In the genomic region with DNA sequence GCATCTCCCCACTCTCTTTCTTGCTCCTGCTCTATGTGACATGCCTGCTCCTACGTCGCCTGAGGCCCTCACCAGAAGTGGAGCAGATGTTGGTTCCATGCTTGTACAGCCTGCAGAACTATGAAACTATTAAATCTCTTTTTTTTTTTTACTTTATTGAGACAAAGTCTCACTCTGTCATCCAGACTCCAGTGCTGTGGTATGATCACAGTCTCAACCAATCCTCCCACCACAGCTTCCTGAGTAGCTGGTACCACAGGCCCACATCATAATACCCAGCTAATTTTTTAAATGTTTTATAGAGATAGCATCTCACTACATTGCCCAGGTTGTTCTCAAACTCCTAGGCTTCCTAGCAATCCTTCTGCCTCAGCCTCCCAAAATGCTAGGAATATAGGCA, we compare ENCODE assay signal across 28 cellular contexts.
"Had no signal": no experiment of that assay in that cellular context is flagged by ENCODE, and none has a peak within 500 bp of the region (broad histone marks: within the 10 kb centered on the region; RNA-seq: fewer than 3 reads in every experiment).

No MANE protein-coding gene starts in this region.

- H3K9me3 Mint-ChIP-seq: activated CD4-positive, alpha-beta T cell treated with anti-CD3 and anti-CD28 coated beads, Interleukin-2, amount 10 ng/mL, durations not matched to agents 24 days and 14 days; activated naive CD4-positive, alpha-beta T cell treated with anti-CD3 and anti-CD28 coated beads, Interleukin-2, amount 10 ng/mL, durations not matched to agents 7 days and 5 days; activated naive CD4-positive, alpha-beta T cell treated with anti-CD3 and anti-CD28 coated beads, Interleukin-2, amount 50 U/mL, for 72 hours; activated naive CD8-positive, alpha-beta T cell treated with anti-CD3 and anti-CD28 coated beads, Interleukin-2, amount 50 U/mL, for 24 hours had no signal

- H3K27me3 Mint-ChIP-seq: activated CD4-positive, alpha-beta memory T cell treated with anti-CD3 and anti-CD28 coated beads, Interleukin-2, amount 10 ng/mL, durations not matched to agents 7 days and 5 days; activated CD4-positive, alpha-beta T cell treated with anti-CD3 and anti-CD28 coated beads for 36 hours; activated CD4-positive, alpha-beta T cell treated with anti-CD3 and anti-CD28 coated beads, Interleukin-2, amount 10 ng/mL, durations not matched to agents 24 days and 14 days; activated naive CD4-positive, alpha-beta T cell treated with anti-CD3 and anti-CD28 coated beads, Interleukin-2, amount 10 ng/mL, durations not matched to agents 7 days and 5 days; activated naive CD8-positive, alpha-beta T cell treated with anti-CD3 and anti-CD28 coated beads, Interleukin-2, amount 50 U/mL, for 24 hours; activated T-cell treated with anti-CD3 and anti-CD28 coated beads, Interleukin-2, amount 50 U/mL, for 24 hours had no signal

- H3K36me3 ChIP-seq: adrenal gland, gastrocnemius medialis, heart left ventricle had no signal

- H3K4me3 ChIP-seq: adrenal gland, body of pancreas, gastrocnemius medialis, heart left ventricle had no signal

- ATAC-seq: activated CD4-positive, alpha-beta T cell treated with anti-CD3 and anti-CD28 coated beads for 36 hours; activated naive CD4-positive, alpha-beta T cell treated with anti-CD3 and anti-CD28 coated beads, Interleukin-2, amount 50 U/mL, for 72 hours; activated naive CD8-positive, alpha-beta T cell treated with anti-CD3 and anti-CD28 coated beads, Interleukin-2, amount 50 U/mL, for 24 hours; activated T-cell treated with anti-CD3 and anti-CD28 coated beads, Interleukin-2, amount 50 U/mL, for 72 hours; body of pancreas; foreskin keratinocyte; gastrocnemius medialis; heart left ventricle had no signal

- DNase-seq: activated CD4-positive, alpha-beta memory T cell treated with anti-CD3 and anti-CD28 coated beads, Interleukin-2, amount 10 ng/mL, durations not matched to agents 7 days and 5 days; activated CD4-positive, alpha-beta T cell treated with anti-CD3 and anti-CD28 coated beads for 36 hours; activated CD4-positive, alpha-beta T cell treated with anti-CD3 and anti-CD28 coated beads, Interleukin-2, amount 10 ng/mL, durations not matched to agents 24 days and 14 days; activated CD4-positive, alpha-beta T cell treated with anti-CD3 and anti-CD28 coated beads, Interleukin-2, amount 50 U/mL, for 4 hours; activated CD4-positive, CD25-positive, alpha-beta regulatory T cell; activated CD4-positive, CD25-positive, alpha-beta regulatory T cell treated with anti-CD3 and anti-CD28 coated beads, Interleukin-2, amount 50 U/mL, for 72 hours; activated CD8-positive, alpha-beta memory T cell treated with anti-CD3 and anti-CD28 coated beads, Interleukin-2, amount 50 U/mL, for 48 hours; activated gamma-delta T cell; activated naive CD4-positive, alpha-beta T cell; activated naive CD4-positive, alpha-beta T cell treated with anti-CD3 and anti-CD28 coated beads, Interleukin-2, amount 10 ng/mL, durations not matched to agents 7 days and 5 days; activated naive CD8-positive, alpha-beta T cell treated with anti-CD3 and anti-CD28 coated beads, Interleukin-2, amount 50 U/mL, for 24 hours; activated T-cell treated with anti-CD3 and anti-CD28 coated beads for 4 hours; activated T-cell treated with anti-CD3 and anti-CD28 coated beads, Interleukin-2, amount 50 U/mL, for 24 hours; activated T-cell treated with anti-CD3 and anti-CD28 coated beads, Interleukin-2, amount 50 U/mL, for 72 hours; adrenal gland; amygdala; aorta; body of pancreas; caudate nucleus; cortex of kidney; dermis blood vessel endothelial cell; effector CD4-positive, alpha-beta T cell; foreskin keratinocyte; gastrocnemius medialis; glutamatergic neuron; heart left ventricle had no signal

- H3K4me1 ChIP-seq: adrenal gland, body of pancreas, foreskin keratinocyte, gastrocnemius medialis, heart left ventricle had no signal

- H3K27ac ChIP-seq: adrenal gland, body of pancreas, epithelial cell of prostate, foreskin keratinocyte, gastrocnemius medialis, heart left ventricle had no signal

- H3K27ac Mint-ChIP-seq: activated CD4-positive, alpha-beta memory T cell treated with anti-CD3 and anti-CD28 coated beads, Interleukin-2, amount 10 ng/mL, durations not matched to agents 7 days and 5 days; activated CD4-positive, alpha-beta T cell treated with anti-CD3 and anti-CD28 coated beads for 36 hours; activated CD4-positive, alpha-beta T cell treated with anti-CD3 and anti-CD28 coated beads, Interleukin-2, amount 10 ng/mL, durations not matched to agents 24 days and 14 days; activated naive CD4-positive, alpha-beta T cell treated with anti-CD3 and anti-CD28 coated beads, Interleukin-2, amount 10 ng/mL, durations not matched to agents 7 days and 5 days; activated naive CD4-positive, alpha-beta T cell treated with anti-CD3 and anti-CD28 coated beads, Interleukin-2, amount 50 U/mL, for 72 hours; activated naive CD8-positive, alpha-beta T cell treated with anti-CD3 and anti-CD28 coated beads, Interleukin-2, amount 50 U/mL, for 24 hours; activated T-cell treated with anti-CD3 and anti-CD28 coated beads, Interleukin-2, amount 50 U/mL, for 24 hours; activated T-cell treated with anti-CD3 and anti-CD28 coated beads, Interleukin-2, amount 50 U/mL, for 72 hours had no signal

- H3K27me3 ChIP-seq: adrenal gland, body of pancreas, foreskin keratinocyte, gastrocnemius medialis, heart left ventricle had no signal

- H3K4me3 Mint-ChIP-seq: activated CD4-positive, alpha-beta memory T cell treated with anti-CD3 and anti-CD28 coated beads, Interleukin-2, amount 10 ng/mL, durations not matched to agents 7 days and 5 days; activated CD4-positive, alpha-beta T cell treated with anti-CD3 and anti-CD28 coated beads for 36 hours; activated CD4-positive, alpha-beta T cell treated with anti-CD3 and anti-CD28 coated beads, Interleukin-2, amount 10 ng/mL, durations not matched to agents 24 days and 14 days; activated naive CD4-positive, alpha-beta T cell treated with anti-CD3 and anti-CD28 coated beads, Interleukin-2, amount 10 ng/mL, durations not matched to agents 7 days and 5 days; activated naive CD8-positive, alpha-beta T cell treated with anti-CD3 and anti-CD28 coated beads, Interleukin-2, amount 50 U/mL, for 24 hours; activated T-cell treated with anti-CD3 and anti-CD28 coated beads, Interleukin-2, amount 50 U/mL, for 24 hours; activated T-cell treated with anti-CD3 and anti-CD28 coated beads, Interleukin-2, amount 50 U/mL, for 72 hours had no signal

- H3K9me3 ChIP-seq: adrenal gland, body of pancreas, gastrocnemius medialis had no signal

- H3K36me3 Mint-ChIP-seq: activated naive CD4-positive, alpha-beta T cell treated with anti-CD3 and anti-CD28 coated beads, Interleukin-2, amount 10 ng/mL, durations not matched to agents 7 days and 5 days; activated naive CD4-positive, alpha-beta T cell treated with anti-CD3 and anti-CD28 coated beads, Interleukin-2, amount 50 U/mL, for 72 hours had no signal

- H3K4me1 Mint-ChIP-seq: activated CD4-positive, alpha-beta memory T cell treated with anti-CD3 and anti-CD28 coated beads, Interleukin-2, amount 10 ng/mL, durations not matched to agents 7 days and 5 days; activated CD4-positive, alpha-beta T cell treated with anti-CD3 and anti-CD28 coated beads for 36 hours; activated CD4-positive, alpha-beta T cell treated with anti-CD3 and anti-CD28 coated beads, Interleukin-2, amount 10 ng/mL, durations not matched to agents 24 days and 14 days; activated naive CD4-positive, alpha-beta T cell treated with anti-CD3 and anti-CD28 coated beads, Interleukin-2, amount 10 ng/mL, durations not matched to agents 7 days and 5 days; activated naive CD8-positive, alpha-beta T cell treated with anti-CD3 and anti-CD28 coated beads, Interleukin-2, amount 50 U/mL, for 24 hours had no signal
